Comparison of ENCODE assay signal across 30 cellular contexts in genomic region chr12:127235771-127236170, GRCh38.
"Had no signal": no experiment of that assay in that cellular context is flagged by ENCODE, and none has a peak within 500 bp of the region (broad histone marks: within the 10 kb centered on the region; RNA-seq: fewer than 3 reads in every experiment).

No MANE protein-coding gene starts in this region.

- H3K27ac Mint-ChIP-seq: immature natural killer cell; naive thymus-derived CD8-positive, alpha-beta T cell; neural progenitor cell; stimulated activated naive B cell treated with anti-CD40 and anti-IgM and Interleukin-4, amounts not matched to agents 10 μg/mL and 1 μg/mL and 100 μg/mL, for 72 hours had no signal

- DNase-seq: hypothalamus; immature natural killer cell; left cardiac atrium; left lung; lower lobe of right lung; mammary epithelial cell; mesenchymal stem cell; naive thymus-derived CD8-positive, alpha-beta T cell; occipital lobe; psoas muscle; right lobe of liver; stimulated activated CD4-positive, alpha-beta T cell treated with anti-CD3 and anti-CD28 coated beads, Interleukin-12 subunit alpha, Interleukin-12 subunit beta, amount 100 ng/mL, for 4 hours; stimulated activated CD4-positive, alpha-beta T cell treated with anti-CD3 and anti-CD28 coated beads, Interleukin-15, amount 100 ng/mL, for 24 hours; stimulated activated CD4-positive, alpha-beta T cell treated with anti-CD3 and anti-CD28 coated beads, Interleukin-2, amount 100 ng/mL, for 24 hours; stimulated activated CD4-positive, alpha-beta T cell treated with anti-CD3 and anti-CD28 coated beads, Interleukin-4, amount 100 ng/mL, for 1 hour; stimulated activated naive B cell treated with anti-CD40 and anti-IgM and Interleukin-4, amounts not matched to agents 10 μg/mL and 1 μg/mL and 100 μg/mL, for 72 hours; stimulated activated naive CD8-positive, alpha-beta T cell treated with anti-CD3 and anti-CD28 coated beads, Interleukin-15, Interleukin-2, amounts not matched to agents 100 U/mL and 50 U/mL, for 24 hours; stomach; testis; transverse colon; upper lobe of left lung had no signal

- H3K36me3 ChIP-seq: left lung, lower lobe of right lung, neural progenitor cell, neutrophil, right atrium auricular region, right lobe of liver, stomach, thyroid gland, transverse colon, upper lobe of left lung, vagina had no signal

- H3K27ac ChIP-seq: left lung, lower lobe of right lung, neural progenitor cell, neutrophil, parathyroid adenoma, psoas muscle, right atrium auricular region, right lobe of liver, skin epidermis, stomach, testis, thyroid gland, transverse colon, upper lobe of left lung, vagina had no signal

- FAIRE-seq: islet of Langerhans had no signal

- H3K9ac ChIP-seq: neural progenitor cell, parathyroid adenoma had no signal

- H3K4me1 Mint-ChIP-seq: immature natural killer cell; naive thymus-derived CD8-positive, alpha-beta T cell; nephron; neural progenitor cell; stimulated activated naive B cell treated with anti-CD40 and anti-IgM and Interleukin-4, amounts not matched to agents 10 μg/mL and 1 μg/mL and 100 μg/mL, for 72 hours had no signal

- H3K4me3 ChIP-seq: left lung, lower lobe of right lung, neural progenitor cell, psoas muscle, right atrium auricular region, right lobe of liver, skin epidermis, stomach, testis, thyroid gland, transverse colon, upper lobe of left lung, vagina had no signal

- H3K27me3 Mint-ChIP-seq: stimulated activated naive B cell treated with anti-CD40 and anti-IgM and Interleukin-4, amounts not matched to agents 10 μg/mL and 1 μg/mL and 100 μg/mL, for 72 hours had no signal

- H3K4me1 ChIP-seq: left lung, lower lobe of right lung, neural progenitor cell, parathyroid adenoma, psoas muscle, right atrium auricular region, stomach, testis, thyroid gland, transverse colon, upper lobe of left lung, vagina had no signal

- H3K9me3 ChIP-seq: lower lobe of right lung, neutrophil, psoas muscle, right atrium auricular region, right lobe of liver, testis, thyroid gland, transverse colon, upper lobe of left lung, vagina had no signal

- H3K4me3 Mint-ChIP-seq: immature natural killer cell; naive thymus-derived CD8-positive, alpha-beta T cell; nephron; neural progenitor cell; stimulated activated naive B cell treated with anti-CD40 and anti-IgM and Interleukin-4, amounts not matched to agents 10 μg/mL and 1 μg/mL and 100 μg/mL, for 72 hours had no signal

- H3K36me3 Mint-ChIP-seq: immature natural killer cell; naive thymus-derived CD8-positive, alpha-beta T cell; neural progenitor cell; stimulated activated naive B cell treated with anti-CD40 and anti-IgM and Interleukin-4, amounts not matched to agents 10 μg/mL and 1 μg/mL and 100 μg/mL, for 72 hours had no signal

- H3K9me3 Mint-ChIP-seq: neural progenitor cell had no signal
